In genomic region chr10:75605795-75606194, GRCh38 we compare ENCODE assay signal across 7 cellular contexts.
DNase-seq lines count a peak whose midpoint lies in the region; ATAC-seq, FAIRE-seq and TF ChIP-seq lines count a peak whose summit lies in the region.
"Not testable (repeated sequence)": the region's sequence is repeated elsewhere in the genome, so short reads cannot be mapped to it uniquely, and the experiment has no call there.

No MANE protein-coding gene starts in this region.

- H3K27ac ChIP-seq in 22Rv1: peak overlapping the region; percentile 29; the same call in 1 of the 2 replicates
- H3K27ac ChIP-seq in GM23338 (ENCODE audit: low read depth): not testable (repeated sequence)
- H3K27ac ChIP-seq in MM.1S (ENCODE audit: low read length): peak overlapping the region; percentile 62; the same call in 1 of the 2 replicates
- peak overlapping the region; percentile 67 for H3K27ac ChIP-seq in hepatocyte
- H3K27ac ChIP-seq in right lobe of liver: peak overlapping the region; percentile 43 to 97 (median 93)

- peak; percentile 4 for ATAC-seq in GM18505 (IDR thresholded peaks at IDR 0.05; ENCODE audit: unreplicated experiment)
- not testable (repeated sequence) for ATAC-seq in GM23338, right lobe of liver

- not testable (repeated sequence) for H3K9me3 ChIP-seq in MM.1S (replicated peaks; ENCODE audit: insufficient read depth, low read length); hepatocyte (ENCODE audit: low read depth); right lobe of liver

- not testable (repeated sequence) for H3K36me3 ChIP-seq in GM23338 (ENCODE audit: insufficient read depth); MM.1S (replicated peaks; ENCODE audit: insufficient read depth, low read length); hepatocyte (replicated peaks; ENCODE audit: insufficient read depth, low read depth); right lobe of liver

- not testable (repeated sequence) for H3K27ac Mint-ChIP-seq in GM23338

- not testable (repeated sequence) for H3K9ac ChIP-seq in MM.1S (ENCODE audit: low read length)

- not testable (repeated sequence) for H3K9me2 ChIP-seq in GM23338 (ENCODE audit: insufficient read depth); MM.1S (replicated peaks; ENCODE audit: insufficient read depth, low read length); hepatocyte (replicated peaks; ENCODE audit: insufficient read depth)

- WGBS in hepatocyte (ENCODE audit: low lambda C conversion rate, missing lambda C conversion rate): 89% methylated on average over 6 of the region's 6 CpGs
- 70% methylated on average over 5 of the region's 6 CpGs for WGBS in right lobe of liver (ENCODE audit: insufficient coverage, low coverage, low lambda C conversion rate, missing lambda C conversion rate)

- not testable (repeated sequence) for H3K9me3 Mint-ChIP-seq in GM23338

- H3K27me3 Mint-ChIP-seq in GM23338 (ENCODE audit: insufficient read depth, low read depth, poor library complexity): peaks cover 21% of the 10 kb centered on the region

- not testable (repeated sequence) for H3K4me3 ChIP-seq in GM23338, hepatocyte
- H3K4me3 ChIP-seq in MM.1S (ENCODE audit: low read length) (peak overlapping the region; percentile 35), right lobe of liver (peak overlapping the region in 2 of 3 donors; percentile 4 to 38)

- intact Hi-C loops in right lobe of liver (cut with DNase I): not testable (repeated sequence)

- not testable (repeated sequence) for H4K20me1 ChIP-seq in GM23338 (replicated peaks; ENCODE audit: insufficient read depth); MM.1S (ENCODE audit: insufficient read depth, low read length); hepatocyte (ENCODE audit: insufficient read depth, poor library complexity, severe bottlenecking)

- H3K4me1 ChIP-seq in GM23338 (ENCODE audit: insufficient read depth): not testable (repeated sequence)
- H3K4me1 ChIP-seq in MM.1S (ENCODE audit: low read length) (peaks cover 27% of the 10 kb centered on the region), hepatocyte (ENCODE audit: insufficient read depth) (peaks cover 10% of the 10 kb centered on the region), right lobe of liver (peaks cover 0 to 27% (median 12%) of the 10 kb centered on the region in 4 donors)

- FAIRE-seq in GM19239 (lab: Jason Lieb, UNC): peak; percentile 11

- not testable (repeated sequence) for TF ChIP-seq CTCF in 22Rv1 (IDR thresholded peaks at IDR 0.05); GM23338 (conservative IDR thresholded peaks at IDR 0.05; ENCODE audit: low read depth in 2 of 2); MM.1S (IDR thresholded peaks at IDR 0.05; ENCODE audit: low read length); hepatocyte (IDR thresholded peaks at IDR 0.05; ENCODE audit: poor library complexity); right lobe of liver (IDR thresholded peaks at IDR 0.05)

- not testable (repeated sequence) for TF ChIP-seq POLR2A in GM18505 (IDR thresholded peaks at IDR 0.05; ENCODE audit: borderline replicate concordance, extremely low read depth, insufficient read depth, insufficient read length); right lobe of liver (IDR thresholded peaks at IDR 0.05)

- DNase-seq in GM19239 (ENCODE audit: insufficient read length, low spot score); GM23338 (ENCODE audit: low spot score); MM.1S; hepatocyte (ENCODE audit: low spot score); right lobe of liver: not testable (repeated sequence)

- H3F3A ChIP-seq in GM23338 (replicated peaks; ENCODE audit: low read depth); MM.1S (ENCODE audit: insufficient read depth, low read length): not testable (repeated sequence)

- not testable (repeated sequence) for H3K36me3 Mint-ChIP-seq in GM23338 (ENCODE audit: low read depth)

- not testable (repeated sequence) for H3K4me3 Mint-ChIP-seq in GM23338

- H3K79me2 ChIP-seq in GM23338 (replicated peaks; ENCODE audit: insufficient read depth); MM.1S (ENCODE audit: low read length); hepatocyte: not testable (repeated sequence)

- not testable (repeated sequence) for H3K4me1 Mint-ChIP-seq in GM23338

- peaks cover 46% of the 10 kb centered on the region for H3K27me3 ChIP-seq in GM23338 (ENCODE audit: insufficient read depth)
- H3K27me3 ChIP-seq in MM.1S (replicated peaks; ENCODE audit: insufficient read depth, low read length); hepatocyte; right lobe of liver: not testable (repeated sequence)

- not testable (repeated sequence) for H3K4me2 ChIP-seq in GM23338
- H3K4me2 ChIP-seq in MM.1S (ENCODE audit: low read depth, low read length): peak overlapping the region; percentile 89; the same call in 1 of the 2 replicates
- peak overlapping the region; percentile 30 for H3K4me2 ChIP-seq in hepatocyte

- H2AFZ ChIP-seq in GM23338 (0 out of 2 replicates have a peak overlapping the region, but pooled peaks have one; percentile 18), MM.1S (ENCODE audit: low read length) (0 out of 2 replicates have a peak overlapping the region, but pooled peaks have one; percentile 41)
- not testable (repeated sequence) for H2AFZ ChIP-seq in hepatocyte
